In genomic region chr4:38943355-38943754, GRCh38 we compare ENCODE assay signal across 18 cellular contexts.
DNase-seq lines count a peak whose midpoint lies in the region; ATAC-seq and TF ChIP-seq lines count a peak whose summit lies in the region.
"Had no signal": no experiment of that assay in that cellular context is flagged by ENCODE, and none has a peak within 500 bp of the region (broad histone marks: within the 10 kb centered on the region; RNA-seq: fewer than 3 reads in every experiment).

No MANE protein-coding gene starts in this region.

- H3K36me3 ChIP-seq in adrenal gland (replicated peaks in 1 of 2) (peaks cover 0 to 52% of the 10 kb centered on the region in 2 donors), stomach (peaks cover 4 to 69% (median 64%) of the 10 kb centered on the region in 4 donors)

- WGBS in adrenal gland, 4 donors = 72 to 83% (median 76%) methylated on average over 4 of the region's 4 CpGs
- WGBS in stomach, 5 donors = 52 to 73% (median 58%) methylated on average over 4 of the region's 4 CpGs

- H3K4me3 ChIP-seq in adrenal gland = no peak overlapping the region
- H3K4me3 ChIP-seq in stomach = no peak overlapping the region

- intact Hi-C loops in adrenal gland (cut with DNase I) = no loop called here
- intact Hi-C loops in left colon (cut with DNase I, micrococcal nuclease) = no loop called here
- intact Hi-C loops in stomach (cut with DNase I; ENCODE audit: low total_unique reads) = no loop called here

- ATAC-seq in left colon = no peak
- ATAC-seq: activated CD8-positive, alpha-beta memory T cell treated with anti-CD3 and anti-CD28 coated beads, Interleukin-2, amount 10 ng/mL, durations not matched to agents 7 days and 5 days; natural killer cell; PC-3; T-cell had no signal

- H3K9me3 ChIP-seq in adrenal gland (replicated peaks in 1 of 3) (no peaks in the 10 kb centered on the region), stomach (no peaks in the 10 kb centered on the region)

- H3K27me3 ChIP-seq in adrenal gland (no peaks in the 10 kb centered on the region), stomach (no peaks in the 10 kb centered on the region)

- TF ChIP-seq CTCF in adrenal gland (IDR thresholded peaks at IDR 0.05) (no peak), stomach (IDR thresholded peaks at IDR 0.05) (no peak)

- DNase-seq in NCI-H2029 (lab: John Stamatoyannopoulos, UW) (peak; percentile 23), NCI-H2029 treated with DMSO at 0.1 percent for 48 hours (lab: John Stamatoyannopoulos, UW) (no peak), adrenal gland (peak in 6 of 7 donors; percentile 23 to 91 (median 38)), left colon (peak; percentile 53 to 85), stomach (peak; percentile 57), cerebellar cortex (ENCODE audit: low spot score) (no peak), DMS79 (lab: John Stamatoyannopoulos, UW) (no peak), activated gamma-delta T cell treated with Interleukin-2 at 50 U/mL for 16 hours (no peak)
- DNase-seq: activated B cell treated with CpG ODN at 0.5 μM for 24 hours; activated CD8-positive, alpha-beta memory T cell treated with anti-CD3 and anti-CD28 coated beads, Interleukin-2, amount 10 ng/mL, durations not matched to agents 7 days and 5 days; activated naive CD4-positive, alpha-beta T cell treated with anti-CD3 and anti-CD28 coated beads for 36 hours; CD4-positive, alpha-beta memory T cell; GF-D8; natural killer cell; NCI-H226; PC-3; stimulated activated CD4-positive, alpha-beta T cell treated with anti-CD3 and anti-CD28 coated beads, Interleukin-2, amount 100 ng/mL, for 48 hours; T-cell had no signal

- no peak for TF ChIP-seq EP300 in stomach (IDR thresholded peaks at IDR 0.05)

- no peak for TF ChIP-seq POLR2A in adrenal gland (IDR thresholded peaks at IDR 0.05)
- TF ChIP-seq POLR2A in stomach (IDR thresholded peaks at IDR 0.05) = no peak

- H3K4me1 ChIP-seq in adrenal gland (replicated peaks in 1 of 2) (peaks cover 2 to 4% of the 10 kb centered on the region in 2 donors), stomach (peaks cover 0 to 19% (median 7%) of the 10 kb centered on the region in 4 donors)

- peak overlapping the region in 1 of 5 donors; percentile 32 for H3K27ac ChIP-seq in adrenal gland
- peak overlapping the region in 4 of 5 donors; percentile 45 to 80 (median 59) for H3K27ac ChIP-seq in stomach

Comparison
In these comparisons a context has a peak if more than half of its experiments do, and no peak if none do; other contexts are left out.
1. DNase-seq: peak in NCI-H2029 (single experiment), adrenal gland (6 of 7), left colon (2 of 2) and stomach (single experiment); none in NCI-H2029 treated with DMSO at 0.1 percent for 48 hours (single experiment), cerebellar cortex (single experiment), DMS79 (single experiment) and activated gamma-delta T cell treated with Interleukin-2 at 50 U/mL for 16 hours (single experiment).